9 cellular contexts compared by ENCODE assay signal in the genomic region with DNA sequence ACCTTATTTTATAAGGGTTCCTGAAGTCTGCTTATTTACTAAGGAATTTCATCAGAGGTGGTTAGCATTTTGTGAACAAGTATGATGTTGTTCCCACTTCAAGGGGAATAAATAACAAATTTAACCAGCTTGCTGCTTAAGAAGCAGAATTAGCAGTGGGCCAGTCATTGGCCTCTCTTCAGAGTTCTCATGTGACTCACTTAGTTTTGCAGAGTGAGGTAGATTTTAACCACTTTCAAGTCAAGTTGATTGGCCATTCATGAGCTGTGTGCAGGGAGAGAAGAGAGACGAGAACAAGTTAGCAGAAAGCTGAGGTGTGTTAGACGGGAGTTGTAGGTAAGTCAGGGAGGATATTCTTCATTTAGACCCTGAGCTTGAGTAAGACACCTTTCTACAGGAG. TPM values are rescaled to one million over a fixed set of nuclear protein-coding genes. Genes with fewer than 3 reads are reported as not detected.
DNase-seq lines count a peak whose midpoint lies in the region; ATAC-seq and TF ChIP-seq lines count a peak whose summit lies in the region.
"Had no signal": no experiment of that assay in that cellular context is flagged by ENCODE, and none has a peak within 500 bp of the region (broad histone marks: within the 10 kb centered on the region; RNA-seq: fewer than 3 reads in every experiment).

No MANE protein-coding gene starts in this region.

- H3K4me3 Mint-ChIP-seq in activated T-cell treated with anti-CD3 and anti-CD28 coated beads, Interleukin-2, amount 50 U/mL, for 24 hours: no peak overlapping the region
- peak overlapping the region; percentile 4 for H3K4me3 Mint-ChIP-seq in stimulated activated naive CD8-positive, alpha-beta T cell treated with anti-CD3 and anti-CD28 coated beads, Interleukin-15, Interleukin-2, amounts not matched to agents 100 ng/mL and 50 ng/mL, for 24 hours

- intact Hi-C loops in esophagus muscularis mucosa (cut with DNase I): no loop called here

- peaks cover 34% of the 10 kb centered on the region for H3K36me3 ChIP-seq in RWPE2 (ENCODE audit: low read depth)
- H3K36me3 ChIP-seq in esophagus muscularis mucosa: no peaks in the 10 kb centered on the region

- peak overlapping the region; percentile 94 for H3K27ac Mint-ChIP-seq in activated T-cell treated with anti-CD3 and anti-CD28 coated beads, Interleukin-2, amount 50 U/mL, for 24 hours
- H3K27ac Mint-ChIP-seq in stimulated activated naive CD8-positive, alpha-beta T cell treated with anti-CD3 and anti-CD28 coated beads, Interleukin-15, Interleukin-2, amounts not matched to agents 100 ng/mL and 50 ng/mL, for 24 hours: peak overlapping the region; percentile 36

- TF ChIP-seq POLR2A in esophagus muscularis mucosa (IDR thresholded peaks at IDR 0.05; ENCODE audit: low read depth): no peak

- peak overlapping the region; percentile 75 for H3K27ac ChIP-seq in RWPE2 (ENCODE audit: poor library complexity, severe bottlenecking)
- peak overlapping the region in 3 of 4 donors; percentile 2 to 17 (median 11) for H3K27ac ChIP-seq in esophagus muscularis mucosa (replicated peaks in 1 of 4)

- H3K9me3 Mint-ChIP-seq in activated T-cell treated with anti-CD3 and anti-CD28 coated beads, Interleukin-2, amount 50 U/mL, for 24 hours: no peaks in the 10 kb centered on the region
- no peaks in the 10 kb centered on the region for H3K9me3 Mint-ChIP-seq in stimulated activated naive CD8-positive, alpha-beta T cell treated with anti-CD3 and anti-CD28 coated beads, Interleukin-15, Interleukin-2, amounts not matched to agents 100 ng/mL and 50 ng/mL, for 24 hours

- no peak overlapping the region for H3K4me3 ChIP-seq in RWPE2 (ENCODE audit: severe bottlenecking)
- no peak overlapping the region for H3K4me3 ChIP-seq in esophagus muscularis mucosa

- H3K4me1 ChIP-seq in RWPE2 (ENCODE audit: insufficient read depth, poor library complexity, severe bottlenecking) (peaks cover 68% of the 10 kb centered on the region), esophagus muscularis mucosa (peaks cover 72 to 98% (median 91%) of the 10 kb centered on the region in 4 donors)

- H3K27me3 ChIP-seq in RWPE2 (ENCODE audit: insufficient read depth, poor library complexity, severe bottlenecking): no peaks in the 10 kb centered on the region
- H3K27me3 ChIP-seq in esophagus muscularis mucosa: no peaks in the 10 kb centered on the region

- TF ChIP-seq CTCF in RWPE2 (IDR thresholded peaks at IDR 0.05; ENCODE audit: poor library complexity, severe bottlenecking) (no peak), esophagus muscularis mucosa (IDR thresholded peaks at IDR 0.05) (no peak)

- peaks cover 44% of the 10 kb centered on the region for H3K36me3 Mint-ChIP-seq in activated T-cell treated with anti-CD3 and anti-CD28 coated beads, Interleukin-2, amount 50 U/mL, for 24 hours (ENCODE audit: low read depth)
- peaks cover 23% of the 10 kb centered on the region for H3K36me3 Mint-ChIP-seq in stimulated activated naive CD8-positive, alpha-beta T cell treated with anti-CD3 and anti-CD28 coated beads, Interleukin-15, Interleukin-2, amounts not matched to agents 100 ng/mL and 50 ng/mL, for 24 hours (ENCODE audit: low read depth)

- 68% methylated on average over 2 of the region's 2 CpGs for WGBS in esophagus muscularis mucosa

- H3K4me1 Mint-ChIP-seq in activated T-cell treated with anti-CD3 and anti-CD28 coated beads, Interleukin-2, amount 50 U/mL, for 24 hours (ENCODE audit: low read depth): peaks cover 94% of the 10 kb centered on the region
- H3K4me1 Mint-ChIP-seq in stimulated activated naive CD8-positive, alpha-beta T cell treated with anti-CD3 and anti-CD28 coated beads, Interleukin-15, Interleukin-2, amounts not matched to agents 100 ng/mL and 50 ng/mL, for 24 hours (ENCODE audit: low read depth): peaks cover 93% of the 10 kb centered on the region

- no peak for DNase-seq in activated T-cell treated with anti-CD3 and anti-CD28 coated beads, Interleukin-2, amount 50 U/mL, for 24 hours
- no peak for DNase-seq in activated T-cell treated with anti-CD3 and anti-CD28 coated beads, Interleukin-2, amount 50 U/mL, for 48 hours
- DNase-seq in RWPE2 (ENCODE audit: low spot score): no peak
- DNase-seq in esophagus muscularis mucosa (ENCODE audit: extremely low spot score): no peak
- DNase-seq in central memory CD4-positive, alpha-beta T cell: no peak
- DNase-seq in amniotic stem cell (lab: John Stamatoyannopoulos, UW): no peak
- no peak for DNase-seq in stimulated activated naive CD4-positive, alpha-beta T cell (lab: John Stamatoyannopoulos, UW)
- DNase-seq: activated CD4-positive, CD25-positive, alpha-beta regulatory T cell treated with anti-CD3 and anti-CD28 coated beads, Interleukin-2, amount 50 U/mL, for 72 hours had no signal

- peak; percentile 30 for ATAC-seq in RWPE2 (ENCODE audit: low read depth)

- no peak for TF ChIP-seq EP300 in esophagus muscularis mucosa (IDR thresholded peaks at IDR 0.05)

- H3K9me3 ChIP-seq in RWPE2 (ENCODE audit: severe bottlenecking): no peaks in the 10 kb centered on the region
- no peaks in the 10 kb centered on the region for H3K9me3 ChIP-seq in esophagus muscularis mucosa

- no peaks in the 10 kb centered on the region for H3K27me3 Mint-ChIP-seq in activated T-cell treated with anti-CD3 and anti-CD28 coated beads, Interleukin-2, amount 50 U/mL, for 24 hours
- no peaks in the 10 kb centered on the region for H3K27me3 Mint-ChIP-seq in stimulated activated naive CD8-positive, alpha-beta T cell treated with anti-CD3 and anti-CD28 coated beads, Interleukin-15, Interleukin-2, amounts not matched to agents 100 ng/mL and 50 ng/mL, for 24 hours

RNA-seq across cellular contexts. Expression of gene TOP1, which starts 18.1 kb away (rescaled TPM):
- total RNA-seq in esophagus muscularis mucosa: 10 to 100 TPM; 20.2 to 28.5 (median 23.0) TPM
